In the genomic region with DNA sequence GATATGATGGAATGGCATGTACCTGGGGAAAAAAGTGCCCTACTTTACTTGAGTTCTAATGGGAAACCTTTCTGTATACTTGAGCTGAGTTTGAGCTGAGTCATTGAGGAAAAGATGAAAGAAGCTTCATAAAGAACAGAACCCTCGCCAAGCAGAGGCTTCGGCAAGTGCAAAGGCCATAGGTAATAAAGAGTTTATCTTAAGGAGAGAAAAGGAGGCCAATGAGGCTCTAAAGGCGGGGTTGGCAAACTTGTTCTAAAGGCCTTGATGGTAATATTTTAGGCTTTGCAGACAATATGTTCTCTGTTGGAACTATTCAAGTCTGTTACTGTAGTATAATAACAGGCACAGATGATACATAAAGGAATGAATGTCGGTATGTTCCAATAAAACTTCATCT, we compare ENCODE assay signal across 28 cellular contexts. TPM values are rescaled to one million over a fixed set of nuclear protein-coding genes. Genes with fewer than 3 reads are reported as not detected.
DNase-seq lines count a peak whose midpoint lies in the region; ATAC-seq, FAIRE-seq and TF ChIP-seq lines count a peak whose summit lies in the region.
"Had no signal": no experiment of that assay in that cellular context is flagged by ENCODE, and none has a peak within 500 bp of the region (broad histone marks: within the 10 kb centered on the region; RNA-seq: fewer than 3 reads in every experiment).

No MANE protein-coding gene starts in this region.

- POLR2A ChIA-PET in CD8-positive, alpha-beta memory T cell (lab: Charles Lee) = interaction anchor here (0.7 kb wide), 1 partner anchor 209 kb away, joined by 4 read pairs; no protein-coding TSS in a partner anchor
- POLR2A ChIA-PET in activated CD8-positive, alpha-beta T cell treated with anti-CD3 and anti-CD28 coated beads, Interleukin-2, amount 10 ng/mL, durations not matched to agents 7 days and 5 days (lab: Charles Lee) = interaction anchor here (0.7 kb wide), 1 partner anchor 27 kb away, joined by 3 read pairs; no protein-coding TSS in a partner anchor

- WGBS in right lobe of liver (ENCODE audit: insufficient coverage, low coverage, low lambda C conversion rate, missing lambda C conversion rate) = 76% methylated on average over 4 of the region's 4 CpGs

- peaks cover 7% of the 10 kb centered on the region for H3K9me3 Mint-ChIP-seq in activated CD8-positive, alpha-beta memory T cell treated with anti-CD3 and anti-CD28 coated beads, Interleukin-2, amount 10 ng/mL, durations not matched to agents 7 days and 5 days (ENCODE audit: low read depth)
- peaks cover 0 to 13% (median 0%) of the 10 kb centered on the region in 5 donors for H3K9me3 Mint-ChIP-seq in CD8-positive, alpha-beta memory T cell
- peaks cover 37% of the 10 kb centered on the region for H3K9me3 Mint-ChIP-seq in activated CD8-positive, alpha-beta T cell treated with anti-CD3 and anti-CD28 coated beads, Interleukin-2, amount 10 ng/mL, durations not matched to agents 7 days and 5 days (ENCODE audit: insufficient read depth)
- H3K9me3 Mint-ChIP-seq in natural killer cell = peaks cover 0 to 5% of the 10 kb centered on the region in 2 donors
- H3K9me3 Mint-ChIP-seq: H9 had no signal

- no peaks in the 10 kb centered on the region for H3K27me3 ChIP-seq in CD8-positive, alpha-beta memory T cell (ENCODE audit: insufficient read depth, low read length, poor library complexity, severe bottlenecking)
- no peaks in the 10 kb centered on the region for H3K27me3 ChIP-seq in right lobe of liver

- H3K36me3 Mint-ChIP-seq in activated CD8-positive, alpha-beta memory T cell treated with anti-CD3 and anti-CD28 coated beads, Interleukin-2, amount 10 ng/mL, durations not matched to agents 7 days and 5 days = peaks cover 30% of the 10 kb centered on the region
- peaks cover 0 to 8% (median 4%) of the 10 kb centered on the region in 3 donors for H3K36me3 Mint-ChIP-seq in CD8-positive, alpha-beta memory T cell
- H3K36me3 Mint-ChIP-seq in activated CD8-positive, alpha-beta T cell treated with anti-CD3 and anti-CD28 coated beads, Interleukin-2, amount 10 ng/mL, durations not matched to agents 7 days and 5 days (ENCODE audit: low read depth) = peaks cover 13% of the 10 kb centered on the region
- peaks cover 9% of the 10 kb centered on the region for H3K36me3 Mint-ChIP-seq in natural killer cell
- H3K36me3 Mint-ChIP-seq: memory B cell, type B pancreatic cell had no signal

- H3K36me3 ChIP-seq in CD8-positive, alpha-beta memory T cell (ENCODE audit: insufficient read depth, low read length) = no peaks in the 10 kb centered on the region
- no peaks in the 10 kb centered on the region for H3K36me3 ChIP-seq in right lobe of liver

- ATAC-seq in activated CD8-positive, alpha-beta memory T cell treated with anti-CD3 and anti-CD28 coated beads, Interleukin-2, amount 10 ng/mL, durations not matched to agents 7 days and 5 days = no peak
- ATAC-seq in activated CD8-positive, alpha-beta T cell treated with anti-CD3 and anti-CD28 coated beads, Interleukin-2, amount 10 ng/mL, durations not matched to agents 7 days and 5 days = no peak
- no peak for ATAC-seq in natural killer cell
- no peak for ATAC-seq in right lobe of liver
- ATAC-seq: left lobe of liver, Right ventricle myocardium inferior had no signal

- no peak overlapping the region for H3K4me3 ChIP-seq in CD8-positive, alpha-beta memory T cell (ENCODE audit: low read length)
- no peak overlapping the region for H3K4me3 ChIP-seq in right lobe of liver
- H3K4me3 ChIP-seq: PC-9, skin epidermis had no signal

- H3K4me1 ChIP-seq in CD8-positive, alpha-beta memory T cell (ENCODE audit: insufficient read depth, low read length) = peaks cover 20% of the 10 kb centered on the region
- no peaks in the 10 kb centered on the region for H3K4me1 ChIP-seq in right lobe of liver

- peaks cover 29% of the 10 kb centered on the region for H3K4me1 Mint-ChIP-seq in activated CD8-positive, alpha-beta memory T cell treated with anti-CD3 and anti-CD28 coated beads, Interleukin-2, amount 10 ng/mL, durations not matched to agents 7 days and 5 days
- peaks cover 31 to 36% (median 33%) of the 10 kb centered on the region in 3 donors for H3K4me1 Mint-ChIP-seq in CD8-positive, alpha-beta memory T cell
- H3K4me1 Mint-ChIP-seq in activated CD8-positive, alpha-beta T cell treated with anti-CD3 and anti-CD28 coated beads, Interleukin-2, amount 10 ng/mL, durations not matched to agents 7 days and 5 days (ENCODE audit: low read depth) = peaks cover 32% of the 10 kb centered on the region
- H3K4me1 Mint-ChIP-seq in natural killer cell = peaks cover 19 to 22% of the 10 kb centered on the region in 2 donors
- H3K4me1 Mint-ChIP-seq: H9, memory B cell had no signal

- intact Hi-C loops in natural killer cell (cut with micrococcal nuclease) = no loop called here
- intact Hi-C loops in right lobe of liver (cut with DNase I) = no loop called here

- FAIRE-seq in GM12892 (lab: Jason Lieb, UNC) = no peak
- FAIRE-seq: GM19239 had no signal

- TF ChIP-seq POLR2A in right lobe of liver (IDR thresholded peaks at IDR 0.05) (no peak), GM12892 (IDR thresholded peaks at IDR 0.05; ENCODE audit: low read depth, low read length) (no peak)

- TF ChIP-seq CTCF in natural killer cell (IDR thresholded peaks at IDR 0.05) (no peak), right lobe of liver (IDR thresholded peaks at IDR 0.05) (no peak)

- H3K27ac ChIP-seq in CD8-positive, alpha-beta memory T cell (ENCODE audit: low read depth, low read length) = no peak overlapping the region
- no peak overlapping the region for H3K27ac ChIP-seq in right lobe of liver
- H3K27ac ChIP-seq: PC-9 had no signal

- no peaks in the 10 kb centered on the region for H3K9me3 ChIP-seq in CD8-positive, alpha-beta memory T cell (ENCODE audit: low read length)
- peaks cover 0 to 3% (median 0%) of the 10 kb centered on the region in 4 donors for H3K9me3 ChIP-seq in right lobe of liver

- no peaks in the 10 kb centered on the region for H3K27me3 Mint-ChIP-seq in activated CD8-positive, alpha-beta memory T cell treated with anti-CD3 and anti-CD28 coated beads, Interleukin-2, amount 10 ng/mL, durations not matched to agents 7 days and 5 days
- H3K27me3 Mint-ChIP-seq in CD8-positive, alpha-beta memory T cell = no peaks in the 10 kb centered on the region
- no peaks in the 10 kb centered on the region for H3K27me3 Mint-ChIP-seq in activated CD8-positive, alpha-beta T cell treated with anti-CD3 and anti-CD28 coated beads, Interleukin-2, amount 10 ng/mL, durations not matched to agents 7 days and 5 days (ENCODE audit: low read depth)
- no peaks in the 10 kb centered on the region for H3K27me3 Mint-ChIP-seq in natural killer cell (ENCODE audit: low read depth in 2 of 2)
- H3K27me3 Mint-ChIP-seq: memory B cell, type B pancreatic cell had no signal

- peak overlapping the region; percentile 14 for H3K4me3 Mint-ChIP-seq in activated CD8-positive, alpha-beta memory T cell treated with anti-CD3 and anti-CD28 coated beads, Interleukin-2, amount 10 ng/mL, durations not matched to agents 7 days and 5 days
- peak overlapping the region in 3 of 7 donors; percentile 17 to 49 (median 26) for H3K4me3 Mint-ChIP-seq in CD8-positive, alpha-beta memory T cell
- H3K4me3 Mint-ChIP-seq in activated CD8-positive, alpha-beta T cell treated with anti-CD3 and anti-CD28 coated beads, Interleukin-2, amount 10 ng/mL, durations not matched to agents 7 days and 5 days = no peak overlapping the region
- peak overlapping the region; percentile 7 for H3K4me3 Mint-ChIP-seq in natural killer cell
- H3K4me3 Mint-ChIP-seq: H9, memory B cell, type B pancreatic cell had no signal

- peak overlapping the region; percentile 96 for H3K27ac Mint-ChIP-seq in activated CD8-positive, alpha-beta memory T cell treated with anti-CD3 and anti-CD28 coated beads, Interleukin-2, amount 10 ng/mL, durations not matched to agents 7 days and 5 days
- H3K27ac Mint-ChIP-seq in CD8-positive, alpha-beta memory T cell = peak overlapping the region; percentile 34 to 95 (median 78)
- peak overlapping the region; percentile 90 for H3K27ac Mint-ChIP-seq in activated CD8-positive, alpha-beta T cell treated with anti-CD3 and anti-CD28 coated beads, Interleukin-2, amount 10 ng/mL, durations not matched to agents 7 days and 5 days
- peak overlapping the region; percentile 18 to 85 for H3K27ac Mint-ChIP-seq in natural killer cell
- H3K27ac Mint-ChIP-seq: H9, memory B cell, type B pancreatic cell had no signal

- DNase-seq in activated CD8-positive, alpha-beta memory T cell treated with anti-CD3 and anti-CD28 coated beads, Interleukin-2, amount 10 ng/mL, durations not matched to agents 7 days and 5 days = no peak
- no peak for DNase-seq in activated CD8-positive, alpha-beta memory T cell treated with anti-CD3 and anti-CD28 coated beads, Interleukin-2, amount 50 U/mL, for 4 hours
- no peak for DNase-seq in CD8-positive, alpha-beta memory T cell
- DNase-seq in activated CD8-positive, alpha-beta T cell treated with anti-CD3 and anti-CD28 coated beads, Interleukin-2, amount 10 ng/mL, durations not matched to agents 7 days and 5 days = no peak
- no peak for DNase-seq in natural killer cell
- no peak for DNase-seq in right lobe of liver
- no peak for DNase-seq in GM12892 (ENCODE audit: insufficient read length)
- DNase-seq in DMS153 treated with DMSO at 0.1 percent for 48 hours (lab: John Stamatoyannopoulos, UW; ENCODE audit: unreplicated experiment) = no peak
- DNase-seq: activated CD4-positive, CD25-positive, alpha-beta regulatory T cell; Calu3; DND-41; H9; NCI-H1105; NCI-H1930; PC-9; stimulated activated CD4-positive, alpha-beta T cell treated with anti-CD3 and anti-CD28 coated beads, Interleukin-1b, Interleukin-23, amount 100 ng/mL, for 48 hours; stimulated activated CD8-positive, alpha-beta memory T cell treated with anti-CD3 and anti-CD28 coated beads, Interleukin-4, amount 100 ng/mL, for 48 hours had no signal

- CTCF ChIA-PET in activated CD8-positive, alpha-beta memory T cell treated with anti-CD3 and anti-CD28 coated beads, Interleukin-2, amount 10 ng/mL, durations not matched to agents 7 days and 5 days (lab: Charles Lee) = interaction anchor here (0.8 kb wide), 1 partner anchor 44 kb away, joined by 3 read pairs; no protein-coding TSS in a partner anchor
- CTCF ChIA-PET in CD8-positive, alpha-beta memory T cell (lab: Charles Lee) = interaction anchor here (1.2 kb wide), 1 partner anchor 110 kb away, joined by 3 read pairs; no protein-coding TSS in a partner anchor
- CTCF ChIA-PET in activated CD8-positive, alpha-beta T cell treated with anti-CD3 and anti-CD28 coated beads, Interleukin-2, amount 10 ng/mL, durations not matched to agents 7 days and 5 days (lab: Charles Lee) = interaction anchor here (0.7 to 1.3 kb wide), 2 partner anchors 13 to 19 kb away, joined by 3 to 5 read pairs; no protein-coding TSS in a partner anchor

RNA-seq across cellular contexts. Expression of a gene that starts 17.6 kb away (rescaled TPM):
- 10 to 100 TPM; 53.8 to 62.4 TPM for total RNA-seq in activated CD8-positive, alpha-beta memory T cell treated with anti-CD3 and anti-CD28 coated beads, Interleukin-2, amount 10 ng/mL, durations not matched to agents 7 days and 5 days
- total RNA-seq in CD8-positive, alpha-beta memory T cell = 10 to 100 TPM; 27.2 to 29.1 TPM
- 120 TPM for polyA plus RNA-seq in CD8-positive, alpha-beta memory T cell
- total RNA-seq in activated CD8-positive, alpha-beta T cell treated with anti-CD3 and anti-CD28 coated beads, Interleukin-2, amount 10 ng/mL, durations not matched to agents 7 days and 5 days = 10 to 100 TPM; 54.5 to 58.4 TPM
- total RNA-seq in natural killer cell = 1 to 10 TPM; 1.6 to 9.1 (median 2.4) TPM
- total RNA-seq in right lobe of liver = 1 to 10 TPM in 2 of 6 experiments, under 1 TPM in 1, not detected in 3; 0.27 to 1.9 (median 1.5) TPM
- 2.7 TPM for polyA plus RNA-seq in GM12892 (2012; ENCODE audit: missing spikeins)
- total RNA-seq: A673, Calu3, H9, MCF 10A, osteoblast, PC-9, renal cortical epithelial cell, Right ventricle myocardium inferior had no signal

RNA-seq across cellular contexts. Expression of a gene that starts 47.7 kb away (rescaled TPM):
- not detected for total RNA-seq in activated CD8-positive, alpha-beta memory T cell treated with anti-CD3 and anti-CD28 coated beads, Interleukin-2, amount 10 ng/mL, durations not matched to agents 7 days and 5 days
- not detected for total RNA-seq in CD8-positive, alpha-beta memory T cell
- polyA plus RNA-seq in CD8-positive, alpha-beta memory T cell = not detected
- not detected for total RNA-seq in activated CD8-positive, alpha-beta T cell treated with anti-CD3 and anti-CD28 coated beads, Interleukin-2, amount 10 ng/mL, durations not matched to agents 7 days and 5 days
- not detected for total RNA-seq in natural killer cell
- not detected for total RNA-seq in right lobe of liver
- not detected for polyA plus RNA-seq in GM12892 (2012; ENCODE audit: missing spikeins)
- total RNA-seq: A673, Calu3, H9, left lobe of liver, MCF 10A, osteoblast, PC-9, renal cortical epithelial cell, Right ventricle myocardium inferior had no signal
- polyA plus RNA-seq: adipose tissue had no signal
